1 cellular context compared by ENCODE assay signal in the genomic region with DNA sequence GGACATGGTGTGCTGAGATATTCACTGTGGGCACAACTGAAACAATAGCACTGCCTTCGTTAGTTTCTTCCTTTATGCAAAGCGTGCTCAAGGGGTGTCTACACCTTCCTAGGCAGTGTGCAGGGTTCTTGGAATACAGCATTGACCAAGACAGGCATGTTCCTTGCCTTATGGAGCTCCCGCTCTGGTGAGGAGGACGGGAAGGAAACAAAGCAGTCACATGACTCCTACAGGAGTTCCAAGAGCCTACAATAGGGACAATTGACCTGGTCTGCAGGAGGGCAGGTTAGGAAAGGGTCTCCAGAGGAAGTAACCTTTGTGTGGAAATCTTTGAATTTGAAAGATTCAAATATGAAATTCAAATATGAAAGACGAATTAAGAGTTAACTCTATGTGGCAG.
TF ChIP-seq lines count a peak whose summit lies in the region.

No MANE protein-coding gene starts in this region.

TF ChIP-seq in K562, 482 proteins besides CTCF, POLR2A, EP300 and RAD21:
- TF ChIP-seq, protein P1, sequence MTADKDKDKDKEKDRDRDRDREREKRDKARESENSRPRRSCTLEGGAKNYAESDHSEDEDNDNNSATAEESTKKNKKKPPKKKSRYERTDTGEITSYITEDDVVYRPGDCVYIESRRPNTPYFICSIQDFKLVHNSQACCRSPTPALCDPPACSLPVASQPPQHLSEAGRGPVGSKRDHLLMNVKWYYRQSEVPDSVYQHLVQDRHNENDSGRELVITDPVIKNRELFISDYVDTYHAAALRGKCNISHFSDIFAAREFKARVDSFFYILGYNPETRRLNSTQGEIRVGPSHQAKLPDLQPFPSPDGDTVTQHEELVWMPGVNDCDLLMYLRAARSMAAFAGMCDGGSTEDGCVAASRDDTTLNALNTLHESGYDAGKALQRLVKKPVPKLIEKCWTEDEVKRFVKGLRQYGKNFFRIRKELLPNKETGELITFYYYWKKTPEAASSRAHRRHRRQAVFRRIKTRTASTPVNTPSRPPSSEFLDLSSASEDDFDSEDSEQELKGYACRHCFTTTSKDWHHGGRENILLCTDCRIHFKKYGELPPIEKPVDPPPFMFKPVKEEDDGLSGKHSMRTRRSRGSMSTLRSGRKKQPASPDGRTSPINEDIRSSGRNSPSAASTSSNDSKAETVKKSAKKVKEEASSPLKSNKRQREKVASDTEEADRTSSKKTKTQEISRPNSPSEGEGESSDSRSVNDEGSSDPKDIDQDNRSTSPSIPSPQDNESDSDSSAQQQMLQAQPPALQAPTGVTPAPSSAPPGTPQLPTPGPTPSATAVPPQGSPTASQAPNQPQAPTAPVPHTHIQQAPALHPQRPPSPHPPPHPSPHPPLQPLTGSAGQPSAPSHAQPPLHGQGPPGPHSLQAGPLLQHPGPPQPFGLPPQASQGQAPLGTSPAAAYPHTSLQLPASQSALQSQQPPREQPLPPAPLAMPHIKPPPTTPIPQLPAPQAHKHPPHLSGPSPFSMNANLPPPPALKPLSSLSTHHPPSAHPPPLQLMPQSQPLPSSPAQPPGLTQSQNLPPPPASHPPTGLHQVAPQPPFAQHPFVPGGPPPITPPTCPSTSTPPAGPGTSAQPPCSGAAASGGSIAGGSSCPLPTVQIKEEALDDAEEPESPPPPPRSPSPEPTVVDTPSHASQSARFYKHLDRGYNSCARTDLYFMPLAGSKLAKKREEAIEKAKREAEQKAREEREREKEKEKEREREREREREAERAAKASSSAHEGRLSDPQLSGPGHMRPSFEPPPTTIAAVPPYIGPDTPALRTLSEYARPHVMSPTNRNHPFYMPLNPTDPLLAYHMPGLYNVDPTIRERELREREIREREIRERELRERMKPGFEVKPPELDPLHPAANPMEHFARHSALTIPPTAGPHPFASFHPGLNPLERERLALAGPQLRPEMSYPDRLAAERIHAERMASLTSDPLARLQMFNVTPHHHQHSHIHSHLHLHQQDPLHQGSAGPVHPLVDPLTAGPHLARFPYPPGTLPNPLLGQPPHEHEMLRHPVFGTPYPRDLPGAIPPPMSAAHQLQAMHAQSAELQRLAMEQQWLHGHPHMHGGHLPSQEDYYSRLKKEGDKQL (CRISPR knock-in tag; IDR thresholded peaks at IDR 0.05; ENCODE audit: borderline replicate concordance): no peak
- TF ChIP-seq, protein P2, sequence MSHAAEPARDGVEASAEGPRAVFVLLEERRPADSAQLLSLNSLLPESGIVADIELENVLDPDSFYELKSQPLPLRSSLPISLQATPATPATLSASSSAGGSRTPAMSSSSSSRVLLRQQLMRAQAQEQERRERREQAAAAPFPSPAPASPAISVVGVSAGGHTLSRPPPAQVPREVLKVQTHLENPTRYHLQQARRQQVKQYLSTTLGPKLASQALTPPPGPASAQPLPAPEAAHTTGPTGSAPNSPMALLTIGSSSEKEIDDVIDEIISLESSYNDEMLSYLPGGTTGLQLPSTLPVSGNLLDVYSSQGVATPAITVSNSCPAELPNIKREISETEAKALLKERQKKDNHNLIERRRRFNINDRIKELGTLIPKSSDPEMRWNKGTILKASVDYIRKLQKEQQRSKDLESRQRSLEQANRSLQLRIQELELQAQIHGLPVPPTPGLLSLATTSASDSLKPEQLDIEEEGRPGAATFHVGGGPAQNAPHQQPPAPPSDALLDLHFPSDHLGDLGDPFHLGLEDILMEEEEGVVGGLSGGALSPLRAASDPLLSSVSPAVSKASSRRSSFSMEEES (CRISPR knock-in tag; IDR thresholded peaks at IDR 0.05): peak; percentile 51
TF ChIP-seq in K562: peak in this region for 1.
